ENCODE assay signal across 1 cellular context in genomic region chrX:81259008-81259713, GRCh38.
TF ChIP-seq lines count a peak whose summit lies in the region.

No MANE protein-coding gene starts in this region.

TF ChIP-seq in WTC11, 78 proteins besides CTCF, POLR2A, EP300 and RAD21 (continued from another document):
- TF ChIP-seq NR2C2 (CRISPR knock-in tag; IDR thresholded peaks at IDR 0.05) (no peak), HMGXB4 (CRISPR knock-in tag; IDR thresholded peaks at IDR 0.05) (no peak), MYBL2 (CRISPR knock-in tag; IDR thresholded peaks at IDR 0.05) (no peak), NFATC4 (CRISPR knock-in tag; IDR thresholded peaks at IDR 0.05) (no peak), ZNF317 (CRISPR knock-in tag; IDR thresholded peaks at IDR 0.05; ENCODE audit: borderline replicate concordance, low read depth) (no peak), CREB1 (CRISPR knock-in tag; IDR thresholded peaks at IDR 0.05) (no peak)
